In the genomic region with DNA sequence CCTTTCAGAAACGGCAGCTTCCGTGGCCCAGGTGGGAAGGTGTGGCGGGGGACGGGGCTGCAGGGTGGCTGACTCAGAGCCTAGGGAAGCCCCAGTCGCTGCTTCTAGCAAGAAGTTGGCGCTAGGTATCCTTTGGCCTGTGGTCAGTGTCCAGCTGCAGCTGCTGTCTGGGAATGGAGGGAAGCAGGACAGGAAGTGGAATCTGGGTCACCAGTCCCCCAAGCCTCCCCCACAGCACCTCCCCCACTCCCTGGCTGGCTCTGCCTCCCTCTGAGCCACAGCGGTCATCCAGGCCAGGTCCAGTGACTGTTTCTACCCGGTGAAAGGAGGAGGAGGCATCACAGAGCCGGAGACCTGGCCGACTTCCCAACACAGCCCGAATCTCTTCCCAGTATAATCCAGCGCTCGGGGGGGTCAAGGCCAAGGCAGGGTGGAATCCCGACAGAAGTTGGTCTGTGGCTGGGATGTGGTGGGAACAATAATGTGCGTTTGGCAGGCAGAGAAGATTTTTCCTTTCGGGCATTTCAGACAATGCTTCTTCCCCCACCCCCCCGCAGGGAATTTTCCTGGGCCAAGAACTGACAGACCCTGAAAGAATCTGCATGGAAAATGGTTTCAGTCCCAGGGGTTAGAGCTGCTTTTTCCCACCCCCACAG, we compare ENCODE assay signal across 10 cellular contexts. TPM values are rescaled to one million over a fixed set of nuclear protein-coding genes. Genes with fewer than 3 reads are reported as not detected.
DNase-seq lines count a peak whose midpoint lies in the region; ATAC-seq, FAIRE-seq and TF ChIP-seq lines count a peak whose summit lies in the region.
"Had no signal": no experiment of that assay in that cellular context is flagged by ENCODE, and none has a peak within 500 bp of the region (broad histone marks: within the 10 kb centered on the region; RNA-seq: fewer than 3 reads in every experiment).

No MANE protein-coding gene starts in this region.

- H3K9me3 Mint-ChIP-seq in activated T-helper 2 cell treated with anti-CD3 and anti-CD28 coated beads, Interferon-gamma antibody, Interleukin-2, Interleukin-4, amounts not matched to agents 10 μg/mL and 5 μg/mL and 100 μg/mL, durations not matched to agents 14 hours and 24 hours and 36 hours, result no peaks in the 10 kb centered on the region
- H3K9me3 Mint-ChIP-seq: dendritic cell treated with granulocyte-macrophage colony-stimulating factor and Interleukin-4, amounts not matched to agents 40 ng/mL and 50 ng/mL, for 4 days had no signal

- H3K36me3 ChIP-seq in left lung, result no peaks in the 10 kb centered on the region
- no peaks in the 10 kb centered on the region for H3K36me3 ChIP-seq in small intestine (ENCODE audit: control insufficient read depth in 2 of 2, insufficient read depth in 2 of 2, low read length in 2 of 2)

- intact Hi-C loops in left lung (cut with DNase I), result loop anchor here in 1 of 2 donors (10.0 kb wide), 1 partner anchor 47 kb away; no protein-coding TSS in a partner anchor
- intact Hi-C loops in activated T-helper 2 cell treated with anti-CD3 and anti-CD28 coated beads, Interferon-gamma antibody, Interleukin-2, Interleukin-4, amounts not matched to agents 10 μg/mL and 5 μg/mL and 100 μg/mL, durations not matched to agents 14 hours and 24 hours and 36 hours (cut with micrococcal nuclease), result no loop called here

- H3K27ac ChIP-seq in cingulate gyrus (ENCODE audit: low read depth, low read length), result peak overlapping the region; percentile 69
- H3K27ac ChIP-seq in left lung, result peak overlapping the region; percentile 33 to 76
- peak overlapping the region in 1 of 2 donors; percentile 76 for H3K27ac ChIP-seq in small intestine (ENCODE audit: low read depth in 1 of 2, low read length in 1 of 2)
- H3K27ac ChIP-seq: SK-N-MC had no signal

- H3K27me3 ChIP-seq in left lung (no peaks in the 10 kb centered on the region), small intestine (ENCODE audit: control insufficient read depth in 2 of 2, insufficient read depth in 2 of 2, low read length in 2 of 2) (no peaks in the 10 kb centered on the region)

- WGBS in small intestine, 3 donors, result 46 to 57% (median 55%) methylated on average over 16 to 17 of the region's 17 CpGs

- ATAC-seq in left lung, result peak; percentile 39

- H3K27ac Mint-ChIP-seq in activated T-helper 2 cell treated with anti-CD3 and anti-CD28 coated beads, Interferon-gamma antibody, Interleukin-2, Interleukin-4, amounts not matched to agents 10 μg/mL and 5 μg/mL and 100 μg/mL, durations not matched to agents 14 hours and 24 hours and 36 hours, result no peak overlapping the region
- H3K27ac Mint-ChIP-seq: dendritic cell treated with granulocyte-macrophage colony-stimulating factor and Interleukin-4, amounts not matched to agents 40 ng/mL and 50 ng/mL, for 4 days had no signal

- no peaks in the 10 kb centered on the region for H3K36me3 Mint-ChIP-seq in activated T-helper 2 cell treated with anti-CD3 and anti-CD28 coated beads, Interferon-gamma antibody, Interleukin-2, Interleukin-4, amounts not matched to agents 10 μg/mL and 5 μg/mL and 100 μg/mL, durations not matched to agents 14 hours and 24 hours and 36 hours (ENCODE audit: low read depth)

- no peaks in the 10 kb centered on the region for H3K9me3 ChIP-seq in left lung
- no peaks in the 10 kb centered on the region for H3K9me3 ChIP-seq in small intestine (ENCODE audit: control insufficient read depth, low read depth)

- peaks cover 4% of the 10 kb centered on the region for H3K27me3 Mint-ChIP-seq in activated T-helper 2 cell treated with anti-CD3 and anti-CD28 coated beads, Interferon-gamma antibody, Interleukin-2, Interleukin-4, amounts not matched to agents 10 μg/mL and 5 μg/mL and 100 μg/mL, durations not matched to agents 14 hours and 24 hours and 36 hours (ENCODE audit: low read depth)
- H3K27me3 Mint-ChIP-seq: dendritic cell treated with granulocyte-macrophage colony-stimulating factor and Interleukin-4, amounts not matched to agents 40 ng/mL and 50 ng/mL, for 4 days had no signal

- H3K4me3 Mint-ChIP-seq in activated T-helper 2 cell treated with anti-CD3 and anti-CD28 coated beads, Interferon-gamma antibody, Interleukin-2, Interleukin-4, amounts not matched to agents 10 μg/mL and 5 μg/mL and 100 μg/mL, durations not matched to agents 14 hours and 24 hours and 36 hours (ENCODE audit: low read depth), result no peak overlapping the region
- H3K4me3 Mint-ChIP-seq: dendritic cell treated with granulocyte-macrophage colony-stimulating factor and Interleukin-4, amounts not matched to agents 40 ng/mL and 50 ng/mL, for 4 days had no signal

- FAIRE-seq in small intestine (lab: Jason Lieb, UNC), result no peak

- peaks cover 35 to 55% of the 10 kb centered on the region in 2 donors for H3K4me1 ChIP-seq in left lung
- H3K4me1 ChIP-seq in small intestine (ENCODE audit: control insufficient read depth in 2 of 2, insufficient read depth in 1 of 2, low read depth in 1 of 2, low read length in 1 of 2), result peaks cover 0 to 2% of the 10 kb centered on the region in 2 donors

- no peak for TF ChIP-seq CTCF in left lung (IDR thresholded peaks at IDR 0.05)

- no peaks in the 10 kb centered on the region for H3K4me1 Mint-ChIP-seq in activated T-helper 2 cell treated with anti-CD3 and anti-CD28 coated beads, Interferon-gamma antibody, Interleukin-2, Interleukin-4, amounts not matched to agents 10 μg/mL and 5 μg/mL and 100 μg/mL, durations not matched to agents 14 hours and 24 hours and 36 hours (ENCODE audit: low read depth)

- H3K4me3 ChIP-seq in left lung (no peak overlapping the region), small intestine (ENCODE audit: low read depth in 1 of 2, low read length in 2 of 2) (no peak overlapping the region)
- H3K4me3 ChIP-seq: SK-N-MC had no signal

- peak; percentile 70 for DNase-seq in HCEC 1CT
- DNase-seq in left lung, result peak; percentile 76 to 88
- peak; percentile 17 for DNase-seq in small intestine
- DNase-seq in activated T-helper 2 cell treated with anti-CD3 and anti-CD28 coated beads, Interferon-gamma antibody, Interleukin-2, Interleukin-4, amounts not matched to agents 10 μg/mL and 5 μg/mL and 100 μg/mL, durations not matched to agents 14 hours and 24 hours and 36 hours (ENCODE audit: low spot score), result no peak
- DNase-seq in dedifferentiated amniotic fluid mesenchymal stem cell (ENCODE audit: extremely low spot score), result no peak
- DNase-seq in GDM1 (lab: John Stamatoyannopoulos, UW), result no peak
- no peak for DNase-seq in stimulated activated naive CD4-positive, alpha-beta T cell treated with Interleukin-2 at 50 U/mL for 16 hours (lab: John Stamatoyannopoulos, UW)

RNA-seq across cellular contexts. Expression of a gene that starts 45.1 kb away (rescaled TPM):
- 10 to 100 TPM; 71.0 to 74.2 TPM for total RNA-seq in left lung
- polyA plus RNA-seq in small intestine, result 10 to 100 TPM in 2 of 3 donors, 1 to 10 TPM in 1; 6.7 to 55.1 (median 36.5) TPM
- 2.2 and 2.8 TPM in 2 replicates for total RNA-seq in activated T-helper 2 cell treated with anti-CD3 and anti-CD28 coated beads, Interferon-gamma antibody, Interleukin-2, Interleukin-4, amounts not matched to agents 10 μg/mL and 5 μg/mL and 100 μg/mL, durations not matched to agents 14 hours and 24 hours and 36 hours

Comparison
In these comparisons a context has a peak if more than half of its experiments do, and no peak if none do; other contexts are left out.
1. DNase-seq: peak in HCEC 1CT (single experiment), left lung (2 of 2) and small intestine (single experiment); none in activated T-helper 2 cell treated with anti-CD3 and anti-CD28 coated beads, Interferon-gamma antibody, Interleukin-2, Interleukin-4, amounts not matched to agents 10 μg/mL and 5 μg/mL and 100 μg/mL, durations not matched to agents 14 hours and 24 hours and 36 hours (single experiment), dedifferentiated amniotic fluid mesenchymal stem cell (single experiment), GDM1 (single experiment) and stimulated activated naive CD4-positive, alpha-beta T cell treated with Interleukin-2 at 50 U/mL for 16 hours (single experiment).
2. RNA of a gene that starts 45.1 kb away (total RNA-seq): 71.0 to 74.2 TPM in left lung; 2.2 to 2.8 TPM in activated T-helper 2 cell treated with anti-CD3 and anti-CD28 coated beads, Interferon-gamma antibody, Interleukin-2, Interleukin-4, amounts not matched to agents 10 μg/mL and 5 μg/mL and 100 μg/mL, durations not matched to agents 14 hours and 24 hours and 36 hours; every median in the first group is over 10 times any median in the second.